20 cellular contexts compared by ENCODE assay signal in genomic region chr6:105844275-105844848, GRCh38.
DNase-seq lines count a peak whose midpoint lies in the region; ATAC-seq and TF ChIP-seq lines count a peak whose summit lies in the region.
"Had no signal": no experiment of that assay in that cellular context is flagged by ENCODE, and none has a peak within 500 bp of the region (broad histone marks: within the 10 kb centered on the region; RNA-seq: fewer than 3 reads in every experiment).

No MANE protein-coding gene starts in this region.

- H3K4me1 ChIP-seq in IMR-90 (ENCODE audit: control insufficient read depth, insufficient read depth, low read length) = no peaks in the 10 kb centered on the region
- H3K4me1 ChIP-seq: Caco-2 had no signal

- no peak overlapping the region for H2BK20ac ChIP-seq in IMR-90 (ENCODE audit: low read depth, low read length)

- no peak for TF ChIP-seq RAD21 in IMR-90 (IDR thresholded peaks at IDR 0.05; ENCODE audit: low read length)

- no peak for TF ChIP-seq POLR2A in IMR-90 (IDR thresholded peaks at IDR 0.05; ENCODE audit: low read depth, low read length)

- no peak overlapping the region for H4K5ac ChIP-seq in IMR-90 (ENCODE audit: low read depth, low read length)

- dilution Hi-C loops in IMR-90 (cut with HindIII; ENCODE audit: low sequenced_read_pairs, unreplicated experiment) = no loop called here

- no peak overlapping the region for H2BK15ac ChIP-seq in IMR-90 (ENCODE audit: low read depth, low read length)

- no peak overlapping the region for H3K56ac ChIP-seq in IMR-90 (ENCODE audit: extremely low read depth, insufficient read depth, low read length)

- H2AK5ac ChIP-seq in IMR-90 (ENCODE audit: low read depth, low read length) = no peak overlapping the region

- TF ChIP-seq CTCF in IMR-90 (conservative IDR thresholded peaks at IDR 0.05; ENCODE audit: low read depth, low read length) (no peak), foreskin fibroblast (IDR thresholded peaks at IDR 0.05; ENCODE audit: low read depth, low read length) (no peak), omental fat pad (IDR thresholded peaks at IDR 0.05) (no peak)

- CTCF ChIA-PET in IMR-90 (lab: Yijun Ruan, JAX) = interaction anchor here (1.2 kb wide), 1 partner anchor 33 kb away, joined by 3 read pairs; no protein-coding TSS in a partner anchor

- no peak overlapping the region for H2BK120ac ChIP-seq in IMR-90 (ENCODE audit: low read depth, low read length)

- peaks cover 1% of the 10 kb centered on the region; the same call in 1 of the 2 replicates for H3K9me1 ChIP-seq in IMR-90 (ENCODE audit: insufficient read depth, low read length)

- peak overlapping the region; percentile 51; the same call in 1 of the 2 replicates for H3K4ac ChIP-seq in IMR-90 (ENCODE audit: low read depth, low read length)

- WGBS in IMR-90 (ENCODE audit: extremely low coverage in 2 of 2, insufficient read length in 1 of 2), 2 experiments = no CpG with 5 or more reads among the region's 7 CpGs

- H3K23ac ChIP-seq in IMR-90 (ENCODE audit: low read depth, low read length) = no peak overlapping the region

- H4K8ac ChIP-seq in IMR-90 (ENCODE audit: low read depth in 2 of 2, low read length in 2 of 2) = peak overlapping the region in 1 of 2 experiments; percentile 1; a peak in 1 of 4 replicates

- in situ Hi-C loops in IMR-90 (cut with MboI; ENCODE audit: low sequenced_read_pairs) = no loop called here

- H3K27ac ChIP-seq in IMR-90 (ENCODE audit: insufficient read depth, low read length) = no peak overlapping the region
- H3K27ac ChIP-seq: brain microvascular endothelial cell had no signal

- no TSS peak for BruUV-seq in IMR-90 (replicated peaks; lab: Mats Ljungman, UMichigan)

- H4K20me1 ChIP-seq in IMR-90 (ENCODE audit: insufficient read depth, low read length) = no peaks in the 10 kb centered on the region

- POLR2A ChIA-PET in IMR-90 (lab: Charles Lee; ENCODE audit: unreplicated experiment) = no interaction called here

- no peak overlapping the region for H4K91ac ChIP-seq in IMR-90 (ENCODE audit: insufficient read depth, low read depth, low read length)

- H3K36me3 ChIP-seq in IMR-90 (ENCODE audit: control insufficient read depth, insufficient read depth, low read length) = no peaks in the 10 kb centered on the region
- H3K36me3 ChIP-seq: brain microvascular endothelial cell had no signal

- no peak overlapping the region for H3K18ac ChIP-seq in IMR-90 (ENCODE audit: low read depth, low read length)

- no peak overlapping the region for H3K9ac ChIP-seq in IMR-90 (ENCODE audit: low read depth, low read length)

- H3K79me1 ChIP-seq in IMR-90 (ENCODE audit: low read depth in 1 of 2, low read length in 2 of 2) = no peaks in the 10 kb centered on the region

- no peak overlapping the region for H2BK5ac ChIP-seq in IMR-90 (ENCODE audit: low read depth, low read length, poor library complexity, severe bottlenecking)

- no peak overlapping the region for H3K4me2 ChIP-seq in IMR-90 (ENCODE audit: low read depth, low read length)

- ATAC-seq in IMR-90 (ENCODE audit: low read depth) (no peak), omental fat pad (ENCODE audit: low FRiP score) (no peak), HG03135 (IDR thresholded peaks at IDR 0.05; ENCODE audit: unreplicated experiment) (no peak), GM21723 (IDR thresholded peaks at IDR 0.05; ENCODE audit: unreplicated experiment) (no peak), HG03469 (IDR thresholded peaks at IDR 0.05; ENCODE audit: unreplicated experiment) (no peak)
- ATAC-seq: esophagus mucosa had no signal

- H2AK9ac ChIP-seq in IMR-90 (replicated peaks; ENCODE audit: low read depth, low read length, poor library complexity) = no peak overlapping the region

- no peaks in the 10 kb centered on the region for H3K9me3 ChIP-seq in IMR-90 (ENCODE audit: control insufficient read depth, insufficient read depth, low read length)
- H3K9me3 ChIP-seq: Caco-2 had no signal

- no peak overlapping the region for H3K4me3 ChIP-seq in IMR-90 (ENCODE audit: insufficient read depth, low read depth, low read length)
- no peak overlapping the region for H3K4me3 ChIP-seq in foreskin fibroblast (ENCODE audit: low read depth in 1 of 2, low read length in 2 of 2)

- H2AFZ ChIP-seq in IMR-90 (replicated peaks; ENCODE audit: low read length, poor library complexity) = no peak overlapping the region

- DNase-seq in AG20443 (ENCODE audit: low spot score) (peak; percentile 35), IMR-90 (peak; percentile 28), foreskin fibroblast (peak; percentile 59 to 81), midbrain (lab: John Stamatoyannopoulos, UW) (peak; percentile 15), omental fat pad (ENCODE audit: low spot score) (no peak)
- DNase-seq: activated CD4-positive, alpha-beta T cell treated with anti-CD3 and anti-CD28 coated beads, Interleukin-2, amount 50 U/mL, for 48 hours; activated T-cell treated with anti-CD3 and anti-CD28 coated beads, Interleukin-2, amount 50 U/mL, for 24 hours; AML-193; brain microvascular endothelial cell; Caco-2; dermis blood vessel endothelial cell; kidney glomerular epithelial cell; MM.1S; NCI-H1694 treated with DMSO at 0.1 percent for 48 hours; NCI-H510A treated with DMSO at 0.1 percent for 48 hours; stimulated activated CD4-positive, alpha-beta T cell treated with anti-CD3 and anti-CD28 coated beads, Interleukin-2, amount 100 ng/mL, for 48 hours had no signal

- H3K27me3 ChIP-seq in IMR-90 (ENCODE audit: control insufficient read depth, insufficient read depth, low read length) = no peaks in the 10 kb centered on the region
- H3K27me3 ChIP-seq: brain microvascular endothelial cell had no signal

- no peak overlapping the region for H3K14ac ChIP-seq in IMR-90 (replicated peaks; ENCODE audit: low read depth, low read length)

- intact Hi-C loops in IMR-90 (cut with micrococcal nuclease) = no loop called here

TF ChIP-seq in IMR-90, 13 proteins besides CTCF, POLR2A, EP300 and RAD21:
- TF ChIP-seq SMC3 (IDR thresholded peaks at IDR 0.05; ENCODE audit: low read depth, low read length) (no peak), CEBPB (IDR thresholded peaks at IDR 0.05; ENCODE audit: low read depth, low read length) (peak; percentile 61)
